8 cellular contexts compared by ENCODE assay signal in the genomic region with DNA sequence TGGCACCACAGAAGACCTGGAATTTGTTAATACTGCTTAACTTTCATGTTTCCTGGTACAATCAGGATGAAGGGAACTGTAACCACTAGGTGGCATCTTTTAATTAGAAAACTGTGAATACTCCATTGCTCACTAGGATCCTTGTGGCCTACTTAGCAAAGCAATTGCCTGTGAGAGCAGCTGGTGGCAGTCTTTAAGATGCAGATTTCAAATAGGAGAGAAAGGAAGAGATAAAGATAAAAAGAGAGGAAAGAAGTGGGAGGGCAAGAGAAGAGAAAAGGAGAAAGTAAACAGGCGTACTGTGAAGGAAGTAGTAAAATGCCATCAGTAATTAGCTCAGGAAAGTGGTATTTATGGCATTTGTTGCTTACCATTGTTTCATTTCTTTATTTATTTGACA.
DNase-seq lines count a peak whose midpoint lies in the region; ATAC-seq and TF ChIP-seq lines count a peak whose summit lies in the region.

No MANE protein-coding gene starts in this region.

- H3K27ac Mint-ChIP-seq in CD4-positive, alpha-beta T cell, result peak overlapping the region; percentile 17
- H3K27ac Mint-ChIP-seq in activated T-helper 17 cell treated with anti-CD3 and anti-CD28 coated beads, Interleukin-2, amount 50 U/mL, for 72 hours, result peak overlapping the region; percentile 11

- ATAC-seq in CD4-positive, alpha-beta T cell (ENCODE audit: poor library complexity), result peak; percentile 67
- ATAC-seq in GM21526 (IDR thresholded peaks at IDR 0.05; ENCODE audit: low FRiP score, unreplicated experiment) (peak; percentile 55), heart right ventricle (peak in 7 of 8 donors; percentile 87 to 94 (median 92)), psoas muscle (peak; percentile 79 to 93 (median 86)), HG03175 (IDR thresholded peaks at IDR 0.05; ENCODE audit: unreplicated experiment) (no peak), GM19023 (IDR thresholded peaks at IDR 0.05; ENCODE audit: unreplicated experiment) (no peak)
- ATAC-seq in activated T-helper 17 cell treated with anti-CD3 and anti-CD28 coated beads, Interleukin-2, amount 50 U/mL, for 72 hours (replicated peaks), result peak; percentile 81

- DNase-seq in CD4-positive, alpha-beta T cell, result no peak
- DNase-seq in NCI-H2196 (lab: John Stamatoyannopoulos, UW; ENCODE audit: unreplicated experiment) (peak; percentile 78), heart right ventricle (peak in 1 of 2 donors; percentile 26), psoas muscle (no peak)

- peaks cover 6% of the 10 kb centered on the region for H3K4me1 Mint-ChIP-seq in CD4-positive, alpha-beta T cell (ENCODE audit: low read depth)
- H3K4me1 Mint-ChIP-seq in activated T-helper 17 cell treated with anti-CD3 and anti-CD28 coated beads, Interleukin-2, amount 50 U/mL, for 72 hours, result peaks cover 6% of the 10 kb centered on the region

- no peak overlapping the region for H3K27ac ChIP-seq in CD4-positive, alpha-beta T cell (ENCODE audit: low read depth, low read length)
- H3K27ac ChIP-seq in heart right ventricle (peak overlapping the region in 8 of 10 donors; percentile 9 to 62 (median 38)), psoas muscle (peak overlapping the region; percentile 34)

- no peaks in the 10 kb centered on the region for H3K27me3 ChIP-seq in CD4-positive, alpha-beta T cell (ENCODE audit: control insufficient read depth, insufficient read depth, low read length)
- H3K27me3 ChIP-seq in heart right ventricle (no peaks in the 10 kb centered on the region), psoas muscle (ENCODE audit: insufficient read depth in 3 of 3, low read length in 2 of 3) (no peaks in the 10 kb centered on the region)

- no peak overlapping the region for H3K4me3 Mint-ChIP-seq in CD4-positive, alpha-beta T cell
- H3K4me3 Mint-ChIP-seq in activated T-helper 17 cell treated with anti-CD3 and anti-CD28 coated beads, Interleukin-2, amount 50 U/mL, for 72 hours, result no peak overlapping the region

- CTCF ChIA-PET in CD4-positive, alpha-beta T cell (lab: Charles Lee), result interaction anchor here (0.6 to 1.7 kb wide), 7 partner anchors 13 to 910 kb away, joined by 3 to 6 read pairs (median 3); no protein-coding TSS in a partner anchor

- H3K9me3 ChIP-seq in CD4-positive, alpha-beta T cell (ENCODE audit: control insufficient read depth, low read length), result peaks cover 17% of the 10 kb centered on the region
- peaks cover 0 to 27% (median 19%) of the 10 kb centered on the region in 11 donors for H3K9me3 ChIP-seq in heart right ventricle
- no peaks in the 10 kb centered on the region for H3K9me3 ChIP-seq in psoas muscle

- TF ChIP-seq CTCF in CD4-positive, alpha-beta T cell (IDR thresholded peaks at IDR 0.05), result peak; percentile 76
- TF ChIP-seq CTCF in heart right ventricle (IDR thresholded peaks at IDR 0.05) (peak; percentile 40 to 79 (median 66)), psoas muscle (IDR thresholded peaks at IDR 0.05) (peak; percentile 78)

- H3K9me3 Mint-ChIP-seq in CD4-positive, alpha-beta T cell, result peaks cover 9% of the 10 kb centered on the region
- peaks cover 1% of the 10 kb centered on the region for H3K9me3 Mint-ChIP-seq in activated T-helper 17 cell treated with anti-CD3 and anti-CD28 coated beads, Interleukin-2, amount 50 U/mL, for 72 hours

- H3K4me3 ChIP-seq in heart right ventricle (no peak overlapping the region), psoas muscle (no peak overlapping the region)

- H3K36me3 ChIP-seq in heart right ventricle (no peaks in the 10 kb centered on the region), psoas muscle (ENCODE audit: insufficient read depth in 1 of 2, low read depth in 1 of 2) (no peaks in the 10 kb centered on the region)

- no peaks in the 10 kb centered on the region for H3K27me3 Mint-ChIP-seq in CD4-positive, alpha-beta T cell
- H3K27me3 Mint-ChIP-seq in activated T-helper 17 cell treated with anti-CD3 and anti-CD28 coated beads, Interleukin-2, amount 50 U/mL, for 72 hours, result no peaks in the 10 kb centered on the region

- POLR2A ChIA-PET in CD4-positive, alpha-beta T cell (lab: Charles Lee), result interaction anchor here (1.0 to 1.4 kb wide), 3 partner anchors 880 to 886 kb away, joined by 3 to 4 read pairs (median 4); no protein-coding TSS in a partner anchor

- peaks cover 15% of the 10 kb centered on the region for H3K36me3 Mint-ChIP-seq in CD4-positive, alpha-beta T cell (ENCODE audit: low read depth)
- H3K36me3 Mint-ChIP-seq in activated T-helper 17 cell treated with anti-CD3 and anti-CD28 coated beads, Interleukin-2, amount 50 U/mL, for 72 hours (ENCODE audit: low read depth), result no peaks in the 10 kb centered on the region

- H3K4me1 ChIP-seq in heart right ventricle (peaks cover 3 to 24% (median 11%) of the 10 kb centered on the region in 9 donors), psoas muscle (peaks cover 7% of the 10 kb centered on the region)

- intact Hi-C loops in CD4-positive, alpha-beta T cell (cut with DNase I, micrococcal nuclease), result loop anchor here (2.0 kb wide), 2 partner anchors 881 to 911 kb away; no protein-coding TSS in a partner anchor
- intact Hi-C loops in heart right ventricle (cut with DNase I) (loop anchor here in 2 of 10 donors (5.0 to 10.0 kb wide), 2 partner anchors 891 to 908 kb away; no protein-coding TSS in a partner anchor), psoas muscle (cut with DNase I) (loop anchor here (2.0 to 5.0 kb wide), 2 partner anchors 883 to 888 kb away; no protein-coding TSS in a partner anchor)

- 42 to 43% methylated on average over 1 of the region's 1 CpG for WGBS in heart right ventricle, 2 donors
- 50 to 61% (median 56%) methylated on average over 1 of the region's 1 CpG for WGBS in psoas muscle, 3 donors

Comparison
In these comparisons a context has a peak if more than half of its experiments do, and no peak if none do; other contexts are left out.
1. ATAC-seq: peak in CD4-positive, alpha-beta T cell (single experiment), GM21526 (single experiment), activated T-helper 17 cell treated with anti-CD3 and anti-CD28 coated beads, Interleukin-2, amount 50 U/mL, for 72 hours (single experiment), heart right ventricle (7 of 8) and psoas muscle (4 of 4); none in HG03175 (single experiment) and GM19023 (single experiment).
2. Peak in every context shown above with its lines, with median percentiles within 50 percentile points of each other: CTCF ChIP-seq.